ENCODE assay signal across 25 cellular contexts in the genomic region with DNA sequence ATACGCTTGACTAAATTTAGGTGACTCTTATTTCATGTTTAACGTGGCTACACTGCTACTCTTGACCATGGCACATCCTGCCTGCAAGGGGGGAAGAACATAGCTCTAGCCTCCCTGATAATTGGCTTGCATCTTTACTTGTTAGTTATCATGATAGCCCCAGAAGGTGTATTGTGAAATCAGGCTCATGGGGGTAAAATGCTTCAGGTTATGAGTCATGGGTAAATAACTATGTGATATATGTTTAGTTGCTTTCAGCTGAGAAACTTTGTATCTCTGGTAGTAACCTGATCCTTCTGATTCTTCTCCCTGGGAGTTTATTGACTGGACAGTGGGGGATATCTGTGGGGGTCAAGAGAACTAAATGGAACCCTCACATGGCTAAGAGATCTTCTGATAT.
DNase-seq lines count a peak whose midpoint lies in the region; TF ChIP-seq lines count a peak whose summit lies in the region.
"Had no signal": no experiment of that assay in that cellular context is flagged by ENCODE, and none has a peak within 500 bp of the region (broad histone marks: within the 10 kb centered on the region; RNA-seq: fewer than 3 reads in every experiment).

No MANE protein-coding gene starts in this region.

- no peak overlapping the region for H3K4me3 ChIP-seq in fibroblast of lung (replicated peaks in 1 of 4; ENCODE audit: control extremely low read depth in 1 of 4, insufficient read depth in 1 of 4, low read depth in 3 of 4, low read length in 4 of 4)
- H3K4me3 ChIP-seq: MG63, neural progenitor cell, testis, vagina had no signal

- H3K9ac ChIP-seq in fibroblast of lung (ENCODE audit: insufficient read depth, low read length): no peak overlapping the region
- H3K9ac ChIP-seq: neural progenitor cell had no signal

- no peaks in the 10 kb centered on the region for H3K4me1 ChIP-seq in fibroblast of lung (ENCODE audit: control insufficient read depth, extremely low read depth, insufficient read depth, low read length)
- H3K4me1 ChIP-seq: foreskin keratinocyte, neural progenitor cell, testis, vagina had no signal

- H3K27ac ChIP-seq in fibroblast of lung (ENCODE audit: insufficient read depth, low read length): no peak overlapping the region
- H3K27ac ChIP-seq: 22Rv1, epithelial cell of prostate, foreskin keratinocyte, neural progenitor cell, testis, vagina had no signal

- no peaks in the 10 kb centered on the region for H3K79me2 ChIP-seq in fibroblast of lung (ENCODE audit: control insufficient read depth, insufficient read depth, low read length)

- TF ChIP-seq CTCF in fibroblast of lung (conservative IDR thresholded peaks at IDR 0.05 in 1 of 2, IDR thresholded peaks at IDR 0.05 in 1 of 2; ENCODE audit: low read depth in 1 of 2, low read length in 2 of 2): no peak

- no peak overlapping the region for H2AFZ ChIP-seq in fibroblast of lung (ENCODE audit: low read length)
- H2AFZ ChIP-seq: neural progenitor cell had no signal

- H4K20me1 ChIP-seq in fibroblast of lung (ENCODE audit: control insufficient read depth, extremely low read depth, insufficient read depth, low read length): no peaks in the 10 kb centered on the region

- no peaks in the 10 kb centered on the region for H3K27me3 ChIP-seq in fibroblast of lung (ENCODE audit: control insufficient read depth, insufficient read depth, low read length)
- H3K27me3 ChIP-seq: foreskin keratinocyte, MG63, neural progenitor cell, testis, vagina had no signal

- no peak overlapping the region for H3K4me2 ChIP-seq in fibroblast of lung (ENCODE audit: extremely low read depth, insufficient read depth, low read length)
- H3K4me2 ChIP-seq: neural progenitor cell had no signal

- no peaks in the 10 kb centered on the region for H3K36me3 ChIP-seq in fibroblast of lung (ENCODE audit: control insufficient read depth, insufficient read depth, low read length)
- H3K36me3 ChIP-seq: MG63, neural progenitor cell, vagina had no signal

- H3K9me3 ChIP-seq in fibroblast of lung (ENCODE audit: control insufficient read depth, insufficient read depth, low read depth, low read length): no peaks in the 10 kb centered on the region
- H3K9me3 ChIP-seq: MG63, testis, vagina had no signal

- DNase-seq in DMS53 (lab: John Stamatoyannopoulos, UW) (peak; percentile 2), DMS53 treated with DMSO at 0.1 percent for 48 hours (lab: John Stamatoyannopoulos, UW; ENCODE audit: unreplicated experiment) (no peak), T1000 (lab: John Stamatoyannopoulos, UW) (peak; percentile 21), fibroblast of lung (ENCODE audit: low read depth in 2 of 2) (peak; percentile 2), renal cortical epithelial cell (ENCODE audit: low read depth) (peak; percentile 63), putamen (ENCODE audit: low spot score) (no peak), activated gamma-delta T cell treated with Interleukin-2 at 50 U/mL for 16 hours (no peak)
- no peak for DNase-seq in effector CD4-positive, alpha-beta T cell
- DNase-seq: activated CD4-positive, alpha-beta T cell treated with anti-CD3 and anti-CD28 coated beads for 36 hours; activated naive CD8-positive, alpha-beta T cell treated with anti-CD3 and anti-CD28 coated beads, Interleukin-2, amount 10 ng/mL, durations not matched to agents 7 days and 5 days; activated T-cell treated with anti-CD3 and anti-CD28 coated beads for 4 hours; CD4-positive, CD25-positive, alpha-beta regulatory T cell; GOT3; IMR-90; left cardiac atrium; MG63; NCI-H1417 treated with DMSO at 0.1 percent for 48 hours; stimulated activated naive CD4-positive, alpha-beta T cell treated with Interleukin-2 at 50 U/mL for 16 hours; T-helper 2 cell; testis had no signal

Comparison
In these comparisons a context has a peak if more than half of its experiments do, and no peak if none do; other contexts are left out.
1. DNase-seq: peak in DMS53 (single experiment), T1000 (single experiment), fibroblast of lung (2 of 2) and renal cortical epithelial cell (single experiment); none in DMS53 treated with DMSO at 0.1 percent for 48 hours (single experiment), putamen (single experiment), effector CD4-positive, alpha-beta T cell (single experiment) and activated gamma-delta T cell treated with Interleukin-2 at 50 U/mL for 16 hours (single experiment).